In the genomic region with DNA sequence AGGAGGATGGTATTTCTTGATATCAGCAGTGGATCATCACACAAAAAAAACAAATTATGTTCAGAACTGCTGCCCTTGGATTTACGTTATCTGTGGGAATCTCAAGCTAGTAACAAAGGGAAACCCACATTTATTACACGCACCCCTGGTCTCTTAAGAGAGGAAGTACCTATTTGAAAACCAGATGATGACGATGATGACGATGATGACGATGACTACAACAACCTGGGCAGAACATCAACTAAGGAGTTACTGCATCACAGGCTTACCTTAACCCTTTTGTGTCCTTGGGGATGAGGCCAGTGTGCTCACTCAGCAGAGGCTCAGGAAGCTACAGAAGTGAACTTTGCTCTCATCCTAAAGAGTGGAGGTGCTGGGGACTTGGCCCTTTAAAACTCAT, we compare ENCODE assay signal across 31 cellular contexts.
DNase-seq lines count a peak whose midpoint lies in the region; ATAC-seq, FAIRE-seq and TF ChIP-seq lines count a peak whose summit lies in the region.
"Had no signal": no experiment of that assay in that cellular context is flagged by ENCODE, and none has a peak within 500 bp of the region (broad histone marks: within the 10 kb centered on the region; RNA-seq: fewer than 3 reads in every experiment).

No MANE protein-coding gene starts in this region.

- DNase-seq in GM19239 (ENCODE audit: insufficient read length, low spot score), result no peak
- DNase-seq in activated B cell treated with CpG ODN at 0.5 μM for 24 hours, result no peak
- DNase-seq in tibial nerve (ENCODE audit: low spot score in 2 of 2), result no peak
- DNase-seq in DMS 273 (lab: John Stamatoyannopoulos, UW; ENCODE audit: unreplicated experiment), result no peak
- no peak for DNase-seq in NCI-H146 (lab: John Stamatoyannopoulos, UW)
- DNase-seq: activated CD4-positive, alpha-beta T cell treated with anti-CD3 and anti-CD28 coated beads, Interleukin-2, amount 10 ng/mL, durations not matched to agents 24 days and 14 days; C1 segment of cervical spinal cord; Caco-2; DND-41; effector memory CD8-positive, alpha-beta T cell; foreskin fibroblast; left cardiac atrium; mesendoderm; NCI-H1105; NCI-H2029 treated with DMSO at 0.1 percent for 48 hours; NCI-H2227 treated with DMSO at 0.1 percent for 48 hours; psoas muscle; stomach; T-helper 17 cell; tibial artery had no signal

- no peak for TF ChIP-seq POLR2A in tibial nerve (IDR thresholded peaks at IDR 0.05)

- H3K9me3 Mint-ChIP-seq in activated B cell treated with CpG ODN at 0.5 μM for 24 hours, result no peaks in the 10 kb centered on the region
- H3K9me3 Mint-ChIP-seq: activated CD4-positive, alpha-beta T cell treated with anti-CD3 and anti-CD28 coated beads, Interleukin-2, amount 10 ng/mL, durations not matched to agents 24 days and 14 days; activated naive CD4-positive, alpha-beta T cell treated with anti-CD3 and anti-CD28 coated beads, Interleukin-2, amount 50 U/mL, for 24 hours; activated T-helper 1 cell treated with anti-CD3 and anti-CD28 coated beads, Interleukin-12 subunit alpha, Interleukin-12 subunit beta, Interleukin-2, Interleukin-4 antibody, amounts not matched to agents 30 ng/mL and 10 ng/mL and 1 ng/mL, durations not matched to agents 14 hours and 24 hours and 36 hours had no signal

- no peaks in the 10 kb centered on the region for H3K27me3 ChIP-seq in tibial nerve
- H3K27me3 ChIP-seq: cardiac muscle cell, stomach had no signal

- intact Hi-C loops in activated B cell treated with CpG ODN at 0.5 μM for 24 hours (cut with micrococcal nuclease), result no loop called here

- no peaks in the 10 kb centered on the region for H3K27me3 Mint-ChIP-seq in activated B cell treated with CpG ODN at 0.5 μM for 24 hours
- H3K27me3 Mint-ChIP-seq: activated CD4-positive, alpha-beta T cell treated with anti-CD3 and anti-CD28 coated beads, Interleukin-2, amount 10 ng/mL, durations not matched to agents 24 days and 14 days; activated naive CD4-positive, alpha-beta T cell treated with anti-CD3 and anti-CD28 coated beads, Interleukin-2, amount 50 U/mL, for 24 hours; effector memory CD8-positive, alpha-beta T cell; T-helper 17 cell had no signal

- peak overlapping the region; percentile 0 for H3K4me3 Mint-ChIP-seq in activated B cell treated with CpG ODN at 0.5 μM for 24 hours
- H3K4me3 Mint-ChIP-seq: activated CD4-positive, alpha-beta T cell treated with anti-CD3 and anti-CD28 coated beads, Interleukin-2, amount 10 ng/mL, durations not matched to agents 24 days and 14 days; activated naive CD4-positive, alpha-beta T cell treated with anti-CD3 and anti-CD28 coated beads, Interleukin-2, amount 50 U/mL, for 24 hours; activated T-helper 1 cell treated with anti-CD3 and anti-CD28 coated beads, Interleukin-12 subunit alpha, Interleukin-12 subunit beta, Interleukin-2, Interleukin-4 antibody, amounts not matched to agents 30 ng/mL and 10 ng/mL and 1 ng/mL, durations not matched to agents 14 hours and 24 hours and 36 hours; effector memory CD8-positive, alpha-beta T cell; T-helper 17 cell had no signal

- ATAC-seq in GM21619 (IDR thresholded peaks at IDR 0.05; ENCODE audit: unreplicated experiment) (peak; percentile 17), HG03025 (IDR thresholded peaks at IDR 0.05; ENCODE audit: low FRiP score, unreplicated experiment) (peak; percentile 11), activated B cell treated with CpG ODN at 0.5 μM for 24 hours (ENCODE audit: low read depth) (no peak), HG02840 (IDR thresholded peaks at IDR 0.05; ENCODE audit: low FRiP score, unreplicated experiment) (no peak)
- ATAC-seq: effector memory CD8-positive, alpha-beta T cell; GM12878; left cardiac atrium; psoas muscle; T-helper 17 cell had no signal

- H3K36me3 ChIP-seq in tibial nerve, result no peaks in the 10 kb centered on the region
- H3K36me3 ChIP-seq: cardiac muscle cell, stomach, tibial artery had no signal

- no peak overlapping the region for H3K27ac ChIP-seq in tibial nerve
- H3K27ac ChIP-seq: cardiac muscle cell, coronary artery, psoas muscle, RWPE1, SK-N-MC, stomach, tibial artery had no signal

- H3K4me1 ChIP-seq in tibial nerve, result no peaks in the 10 kb centered on the region
- H3K4me1 ChIP-seq: Caco-2, psoas muscle, stomach, tibial artery had no signal

- TF ChIP-seq EP300 in tibial nerve (IDR thresholded peaks at IDR 0.05), result no peak

- no peak overlapping the region for H3K27ac Mint-ChIP-seq in activated B cell treated with CpG ODN at 0.5 μM for 24 hours
- H3K27ac Mint-ChIP-seq: activated CD4-positive, alpha-beta T cell treated with anti-CD3 and anti-CD28 coated beads, Interleukin-2, amount 10 ng/mL, durations not matched to agents 24 days and 14 days; activated naive CD4-positive, alpha-beta T cell treated with anti-CD3 and anti-CD28 coated beads, Interleukin-2, amount 50 U/mL, for 24 hours; activated T-helper 1 cell treated with anti-CD3 and anti-CD28 coated beads, Interleukin-12 subunit alpha, Interleukin-12 subunit beta, Interleukin-2, Interleukin-4 antibody, amounts not matched to agents 30 ng/mL and 10 ng/mL and 1 ng/mL, durations not matched to agents 14 hours and 24 hours and 36 hours; effector memory CD8-positive, alpha-beta T cell; T-helper 17 cell had no signal

- peak; percentile 52 for FAIRE-seq in GM19239 (lab: Jason Lieb, UNC)
- FAIRE-seq: GM12878, H1 had no signal

- H3K4me1 Mint-ChIP-seq in activated B cell treated with CpG ODN at 0.5 μM for 24 hours, result peaks cover 3% of the 10 kb centered on the region
- H3K4me1 Mint-ChIP-seq: activated CD4-positive, alpha-beta T cell treated with anti-CD3 and anti-CD28 coated beads, Interleukin-2, amount 10 ng/mL, durations not matched to agents 24 days and 14 days; activated naive CD4-positive, alpha-beta T cell treated with anti-CD3 and anti-CD28 coated beads, Interleukin-2, amount 50 U/mL, for 24 hours; T-helper 17 cell had no signal

- H3K4me3 ChIP-seq in tibial nerve, result no peak overlapping the region
- H3K4me3 ChIP-seq: cardiac muscle cell, coronary artery, GM12878, psoas muscle, SK-N-MC, stomach, tibial artery had no signal

- H3K9me3 ChIP-seq in tibial nerve, result no peaks in the 10 kb centered on the region
- H3K9me3 ChIP-seq: Caco-2, psoas muscle, stomach, tibial artery had no signal

- POLR2A ChIA-PET in activated B cell treated with CpG ODN at 0.5 μM for 24 hours (lab: Charles Lee), result no interaction called here

- TF ChIP-seq CTCF in activated B cell treated with CpG ODN at 0.5 μM for 24 hours (IDR thresholded peaks at IDR 0.05) (no peak), tibial nerve (IDR thresholded peaks at IDR 0.05) (no peak)

- 56 to 71% methylated on average over 5 of the region's 5 CpGs for WGBS in tibial nerve, 2 donors

- H3K36me3 Mint-ChIP-seq in activated B cell treated with CpG ODN at 0.5 μM for 24 hours (ENCODE audit: low read depth), result no peaks in the 10 kb centered on the region
- H3K36me3 Mint-ChIP-seq: activated naive CD4-positive, alpha-beta T cell treated with anti-CD3 and anti-CD28 coated beads, Interleukin-2, amount 50 U/mL, for 24 hours had no signal

- CTCF ChIA-PET in activated B cell treated with CpG ODN at 0.5 μM for 24 hours (lab: Charles Lee), result no interaction called here

Comparison
In these comparisons a context has a peak if more than half of its experiments do, and no peak if none do; other contexts are left out.
1. ATAC-seq: peak in GM21619 (single experiment) and HG03025 (single experiment); none in activated B cell treated with CpG ODN at 0.5 μM for 24 hours (single experiment) and HG02840 (single experiment).